ENCODE assay signal across 1 cellular context in the genomic region with DNA sequence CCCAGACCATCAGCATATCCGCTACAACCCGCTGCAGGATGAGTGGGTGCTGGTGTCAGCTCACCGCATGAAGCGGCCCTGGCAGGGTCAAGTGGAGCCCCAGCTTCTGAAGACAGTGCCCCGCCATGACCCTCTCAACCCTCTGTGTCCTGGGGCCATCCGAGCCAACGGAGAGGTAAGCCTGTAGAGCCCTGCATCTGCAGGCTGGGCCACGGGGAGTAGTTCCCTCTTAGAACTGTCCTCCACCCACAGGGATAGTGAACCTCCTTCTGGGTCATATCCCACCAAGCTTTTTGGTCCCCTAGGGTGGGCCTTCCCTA.
TF ChIP-seq lines count a peak whose summit lies in the region.

No MANE protein-coding gene starts in this region.

TF ChIP-seq in IMR-90, 13 proteins besides CTCF, POLR2A, EP300 and RAD21 (continued from another document):
- TF ChIP-seq, protein P1, sequence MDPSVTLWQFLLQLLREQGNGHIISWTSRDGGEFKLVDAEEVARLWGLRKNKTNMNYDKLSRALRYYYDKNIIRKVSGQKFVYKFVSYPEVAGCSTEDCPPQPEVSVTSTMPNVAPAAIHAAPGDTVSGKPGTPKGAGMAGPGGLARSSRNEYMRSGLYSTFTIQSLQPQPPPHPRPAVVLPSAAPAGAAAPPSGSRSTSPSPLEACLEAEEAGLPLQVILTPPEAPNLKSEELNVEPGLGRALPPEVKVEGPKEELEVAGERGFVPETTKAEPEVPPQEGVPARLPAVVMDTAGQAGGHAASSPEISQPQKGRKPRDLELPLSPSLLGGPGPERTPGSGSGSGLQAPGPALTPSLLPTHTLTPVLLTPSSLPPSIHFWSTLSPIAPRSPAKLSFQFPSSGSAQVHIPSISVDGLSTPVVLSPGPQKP (IDR thresholded peaks at IDR 0.05; ENCODE audit: borderline replicate concordance, low read depth, low read length), result no peak
